Comparison of ENCODE assay signal across 29 cellular contexts in the genomic region with DNA sequence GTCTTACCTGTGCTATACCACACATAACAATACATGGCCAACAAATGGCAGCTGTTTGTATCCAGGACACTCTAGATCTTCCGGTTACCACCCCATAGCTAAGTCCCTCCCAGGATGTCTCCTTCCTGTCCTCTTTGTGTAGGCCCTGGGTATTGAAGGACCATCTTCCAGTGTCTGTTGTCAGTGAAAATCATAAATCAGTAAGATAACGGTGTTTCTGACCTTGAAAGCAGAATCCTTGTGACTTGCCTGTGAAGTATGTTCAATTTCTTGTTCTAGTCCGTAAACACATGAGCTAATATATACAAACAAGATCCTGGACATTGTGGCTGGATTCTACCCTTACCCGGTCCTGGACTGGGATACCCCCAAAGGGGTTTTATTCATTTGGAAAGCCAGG.
"Had no signal": no experiment of that assay in that cellular context is flagged by ENCODE, and none has a peak within 500 bp of the region (broad histone marks: within the 10 kb centered on the region; RNA-seq: fewer than 3 reads in every experiment).

No MANE protein-coding gene starts in this region.

- H3K4me1 ChIP-seq: body of pancreas, breast epithelium had no signal

- DNase-seq: activated B cell treated with CpG ODN at 0.5 μM for 24 hours; activated CD4-positive, alpha-beta memory T cell treated with anti-CD3 and anti-CD28 coated beads, Interleukin-2, amount 10 ng/mL, durations not matched to agents 7 days and 5 days; activated CD4-positive, alpha-beta T cell treated with anti-CD3 and anti-CD28 coated beads for 4 hours; activated CD4-positive, alpha-beta T cell treated with anti-CD3 and anti-CD28 coated beads, Interleukin-2, amount 10 ng/mL, durations not matched to agents 24 days and 14 days; activated CD4-positive, alpha-beta T cell treated with anti-CD3 and anti-CD28 coated beads, Interleukin-2, amount 50 U/mL, for 1 hour; activated CD4-positive, alpha-beta T cell treated with anti-CD3 and anti-CD28 coated beads, Interleukin-2, amount 50 U/mL, for 4 hours; activated CD4-positive, CD25-positive, alpha-beta regulatory T cell treated with anti-CD3 and anti-CD28 coated beads, Interleukin-2, amount 50 U/mL, for 72 hours; activated CD8-positive, alpha-beta memory T cell treated with anti-CD3 and anti-CD28 coated beads for 24 hours; activated CD8-positive, alpha-beta memory T cell treated with anti-CD3 and anti-CD28 coated beads, Interleukin-2, amount 10 ng/mL, durations not matched to agents 7 days and 5 days; activated CD8-positive, alpha-beta memory T cell treated with anti-CD3 and anti-CD28 coated beads, Interleukin-2, amount 50 U/mL, for 48 hours; activated CD8-positive, alpha-beta T cell treated with anti-CD3 and anti-CD28 coated beads, Interleukin-2, amount 10 ng/mL, durations not matched to agents 7 days and 5 days; activated effector memory CD4-positive, alpha-beta T cell treated with Interleukin-2 at 50 U/mL for 16 hours; activated gamma-delta T cell; activated naive CD4-positive, alpha-beta T cell treated with anti-CD3 and anti-CD28 coated beads, Interleukin-2, amount 50 U/mL, for 16 hours; activated naive CD4-positive, alpha-beta T cell treated with Interleukin-2 at 50 U/mL for 16 hours; activated naive CD8-positive, alpha-beta T cell treated with anti-CD3 and anti-CD28 coated beads, Interleukin-2, amount 10 ng/mL, durations not matched to agents 7 days and 5 days; activated naive CD8-positive, alpha-beta T cell treated with anti-CD3 and anti-CD28 coated beads, Interleukin-2, amount 50 U/mL, for 24 hours; activated T-cell treated with anti-CD3 and anti-CD28 coated beads, Interleukin-2, amount 50 U/mL, for 24 hours; activated T-cell treated with anti-CD3 and anti-CD28 coated beads, Interleukin-2, amount 50 U/mL, for 48 hours; amniotic stem cell; aorta; body of pancreas; brain microvascular endothelial cell; central memory CD4-positive, alpha-beta T cell; T-helper 1 cell; T-helper 2 cell; T-helper 9 cell had no signal

- H3K27ac ChIP-seq: body of pancreas, brain microvascular endothelial cell, breast epithelium, VCaP had no signal

- ATAC-seq: activated CD8-positive, alpha-beta memory T cell treated with anti-CD3 and anti-CD28 coated beads, Interleukin-2, amount 10 ng/mL, durations not matched to agents 7 days and 5 days; activated CD8-positive, alpha-beta T cell treated with anti-CD3 and anti-CD28 coated beads, Interleukin-2, amount 10 ng/mL, durations not matched to agents 7 days and 5 days; activated naive CD8-positive, alpha-beta T cell treated with anti-CD3 and anti-CD28 coated beads, Interleukin-2, amount 50 U/mL, for 24 hours; body of pancreas had no signal

- H3K4me3 ChIP-seq: body of pancreas, breast epithelium had no signal

- H3K36me3 ChIP-seq: brain microvascular endothelial cell, breast epithelium had no signal

- H3K27me3 ChIP-seq: body of pancreas, brain microvascular endothelial cell, breast epithelium had no signal

- H3K9me3 ChIP-seq: body of pancreas, breast epithelium had no signal
